24 cellular contexts compared by ENCODE assay signal in genomic region chr6:145860562-145860961, GRCh38.
"Had no signal": no experiment of that assay in that cellular context is flagged by ENCODE, and none has a peak within 500 bp of the region (broad histone marks: within the 10 kb centered on the region; RNA-seq: fewer than 3 reads in every experiment).

No MANE protein-coding gene starts in this region.

- DNase-seq: colonic mucosa; cortex of kidney; effector CD8-positive, alpha-beta T cell; effector memory CD8-positive, alpha-beta T cell; foreskin keratinocyte; gastrocnemius medialis; glutamatergic neuron; head of caudate nucleus; heart right ventricle; hippocampal formation; left cardiac atrium; left lung; left ventricle myocardium superior; lower lobe of right lung; mesenchymal stem cell; mucosa of descending colon; naive B cell; naive thymus-derived CD8-positive, alpha-beta T cell had no signal

- H3K27ac Mint-ChIP-seq: dendritic cell treated with granulocyte-macrophage colony-stimulating factor and Interleukin-4, amounts not matched to agents 40 ng/mL and 50 ng/mL, for 4 days; effector memory CD8-positive, alpha-beta T cell; mesothelial cell of epicardium; naive thymus-derived CD8-positive, alpha-beta T cell had no signal

- H3K4me1 Mint-ChIP-seq: mesothelial cell of epicardium had no signal

- H3K27ac ChIP-seq: colonic mucosa, esophagus muscularis mucosa, foreskin keratinocyte, gastrocnemius medialis, heart right ventricle, left lung, lower lobe of right lung had no signal

- FAIRE-seq: endothelial cell of umbilical vein, islet of Langerhans, keratinocyte had no signal

- H3K9me3 Mint-ChIP-seq: dendritic cell treated with granulocyte-macrophage colony-stimulating factor and Interleukin-4, amounts not matched to agents 40 ng/mL and 50 ng/mL, for 4 days; effector memory CD8-positive, alpha-beta T cell had no signal

- H3K4me3 ChIP-seq: colonic mucosa, esophagus muscularis mucosa, gastrocnemius medialis, heart right ventricle, left lung, lower lobe of right lung, mucosa of descending colon had no signal

- H3K4me1 ChIP-seq: colonic mucosa, foreskin keratinocyte had no signal

- ATAC-seq: effector memory CD8-positive, alpha-beta T cell; foreskin keratinocyte; gastrocnemius medialis; heart right ventricle; left cardiac atrium; left lung; left ventricle myocardium superior; lower lobe of right lung; mucosa of descending colon; naive thymus-derived CD8-positive, alpha-beta T cell had no signal

- H3K36me3 Mint-ChIP-seq: naive B cell had no signal

- H3K36me3 ChIP-seq: colonic mucosa, esophagus muscularis mucosa, left lung, lower lobe of right lung had no signal

- H3K4me3 Mint-ChIP-seq: dendritic cell treated with granulocyte-macrophage colony-stimulating factor and Interleukin-4, amounts not matched to agents 40 ng/mL and 50 ng/mL, for 4 days; effector memory CD8-positive, alpha-beta T cell; mesothelial cell of epicardium; naive B cell; naive thymus-derived CD8-positive, alpha-beta T cell had no signal

- H3K27me3 Mint-ChIP-seq: dendritic cell treated with granulocyte-macrophage colony-stimulating factor and Interleukin-4, amounts not matched to agents 40 ng/mL and 50 ng/mL, for 4 days; effector memory CD8-positive, alpha-beta T cell; naive B cell; naive thymus-derived CD8-positive, alpha-beta T cell had no signal

- H3K9me3 ChIP-seq: colonic mucosa had no signal

- H3K27me3 ChIP-seq: colonic mucosa, esophagus muscularis mucosa, foreskin keratinocyte, gastrocnemius medialis, heart right ventricle, left lung had no signal
